Comparison of ENCODE assay signal across 8 cellular contexts in genomic region chr2:231297108-231297908, GRCh38.
DNase-seq lines count a peak whose midpoint lies in the region; ATAC-seq and TF ChIP-seq lines count a peak whose summit lies in the region.

No MANE protein-coding gene starts in this region.

- no peak for ATAC-seq in activated naive CD8-positive, alpha-beta T cell treated with anti-CD3 and anti-CD28 coated beads, Interleukin-2, amount 10 ng/mL, durations not matched to agents 7 days and 5 days (ENCODE audit: low read depth)
- peak; percentile 67 to 84 (median 74) for ATAC-seq in heart right ventricle

- H3K4me3 Mint-ChIP-seq in activated naive CD8-positive, alpha-beta T cell treated with anti-CD3 and anti-CD28 coated beads, Interleukin-2, amount 10 ng/mL, durations not matched to agents 7 days and 5 days, result no peak overlapping the region
- no peak overlapping the region for H3K4me3 Mint-ChIP-seq in progenitor cell of endocrine pancreas (ENCODE audit: low read depth)

- H3K27ac Mint-ChIP-seq in activated naive CD8-positive, alpha-beta T cell treated with anti-CD3 and anti-CD28 coated beads, Interleukin-2, amount 10 ng/mL, durations not matched to agents 7 days and 5 days, result no peak overlapping the region
- H3K27ac Mint-ChIP-seq in progenitor cell of endocrine pancreas, result no peak overlapping the region

- H3K9me3 Mint-ChIP-seq in activated naive CD8-positive, alpha-beta T cell treated with anti-CD3 and anti-CD28 coated beads, Interleukin-2, amount 10 ng/mL, durations not matched to agents 7 days and 5 days, result no peaks in the 10 kb centered on the region
- H3K9me3 Mint-ChIP-seq in progenitor cell of endocrine pancreas (ENCODE audit: low read depth), result no peaks in the 10 kb centered on the region

- H3K36me3 ChIP-seq in HEK293 (ENCODE audit: control insufficient read depth in 2 of 2, insufficient read depth in 1 of 2, low read length in 2 of 2) (peaks cover 0 to 11% of the 10 kb centered on the region in 2 experiments; a peak in 1 of 3 replicates), heart right ventricle (peaks cover 0 to 14% (median 0%) of the 10 kb centered on the region in 9 donors)

- peak; percentile 60; the same call in 1 of the 2 replicates for TF ChIP-seq CTCF in HEK293 (tag by site-specific recombination; IDR thresholded peaks at IDR 0.05)
- TF ChIP-seq CTCF in heart right ventricle (IDR thresholded peaks at IDR 0.05), result peak; percentile 45 to 80 (median 71)
- peak; percentile 78 for TF ChIP-seq CTCF in progenitor cell of endocrine pancreas (IDR thresholded peaks at IDR 0.05; ENCODE audit: unreplicated experiment)

- no peaks in the 10 kb centered on the region for H3K9me3 ChIP-seq in HEK293 (ENCODE audit: control insufficient read depth, insufficient read depth, low read depth, low read length)
- H3K9me3 ChIP-seq in heart right ventricle, result no peaks in the 10 kb centered on the region

- 44 to 49% methylated on average over 12 of the region's 12 CpGs for WGBS in heart right ventricle, 2 donors

- H3K27me3 Mint-ChIP-seq in activated naive CD8-positive, alpha-beta T cell treated with anti-CD3 and anti-CD28 coated beads, Interleukin-2, amount 10 ng/mL, durations not matched to agents 7 days and 5 days, result no peaks in the 10 kb centered on the region
- H3K27me3 Mint-ChIP-seq in progenitor cell of endocrine pancreas, result no peaks in the 10 kb centered on the region

- CTCF ChIA-PET in HEK293 (lab: Yijun Ruan, JAX), result interaction anchor here (0.6 to 2.1 kb wide), 25 partner anchors 10 to 664 kb away, joined by 3 to 11 read pairs (median 4); no protein-coding TSS in a partner anchor

- POLR2A ChIA-PET in HEK293 (lab: Yijun Ruan, JAX), result no interaction called here
- POLR2A ChIA-PET in activated naive CD8-positive, alpha-beta T cell treated with anti-CD3 and anti-CD28 coated beads, Interleukin-2, amount 10 ng/mL, durations not matched to agents 7 days and 5 days (lab: Charles Lee), result no interaction called here

- no peak overlapping the region for H3K27ac ChIP-seq in HEK293 (ENCODE audit: extremely low read depth, low read depth, low read length)
- H3K27ac ChIP-seq in heart right ventricle, result peak overlapping the region in 4 of 10 donors; percentile 19 to 43 (median 30)

- peak; percentile 31 to 50 for DNase-seq in activated T-cell treated with anti-CD3 and anti-CD28 coated beads, Interleukin-2, amount 50 U/mL, for 48 hours
- DNase-seq in activated T-cell treated with anti-CD3 and anti-CD28 coated beads for 4 hours (no peak), NCI-H1694 treated with DMSO at 0.1 percent for 48 hours (lab: John Stamatoyannopoulos, UW) (peak; percentile 21), heart right ventricle (peak; percentile 49 to 60), progenitor cell of endocrine pancreas (ENCODE audit: low spot score, unreplicated experiment) (peak; percentile 41), NCI-H2107 treated with DMSO at 0.1 percent for 48 hours (lab: John Stamatoyannopoulos, UW; ENCODE audit: unreplicated experiment) (no peak)
- peak; percentile 39 for DNase-seq in activated naive CD8-positive, alpha-beta T cell treated with anti-CD3 and anti-CD28 coated beads, Interleukin-2, amount 10 ng/mL, durations not matched to agents 7 days and 5 days

- H3K36me3 Mint-ChIP-seq in activated naive CD8-positive, alpha-beta T cell treated with anti-CD3 and anti-CD28 coated beads, Interleukin-2, amount 10 ng/mL, durations not matched to agents 7 days and 5 days, result no peaks in the 10 kb centered on the region
- H3K36me3 Mint-ChIP-seq in progenitor cell of endocrine pancreas (ENCODE audit: insufficient read depth), result peaks cover 14% of the 10 kb centered on the region

- H3K4me3 ChIP-seq in HEK293 (ENCODE audit: low read depth, low read length), result no peak overlapping the region
- no peak overlapping the region for H3K4me3 ChIP-seq in heart right ventricle

- peaks cover 4% of the 10 kb centered on the region for H3K4me1 Mint-ChIP-seq in activated naive CD8-positive, alpha-beta T cell treated with anti-CD3 and anti-CD28 coated beads, Interleukin-2, amount 10 ng/mL, durations not matched to agents 7 days and 5 days
- H3K4me1 Mint-ChIP-seq in progenitor cell of endocrine pancreas (ENCODE audit: low read depth), result peaks cover 15% of the 10 kb centered on the region

- intact Hi-C loops in heart right ventricle (cut with DNase I), result loop anchor here in 9 of 10 donors (2.0 to 10.0 kb wide), 7 partner anchors 95 to 115 kb away; partner anchors contain the start of gene B3GNT7 (in 2 of the 9)

- no peaks in the 10 kb centered on the region for H3K27me3 ChIP-seq in heart right ventricle

- H3K4me1 ChIP-seq in HEK293 (ENCODE audit: control insufficient read depth, insufficient read depth, low read length) (no peaks in the 10 kb centered on the region), heart right ventricle (peaks cover 0 to 44% (median 11%) of the 10 kb centered on the region in 9 donors)

TF ChIP-seq in HEK293, 187 proteins besides CTCF, POLR2A, EP300 and RAD21:
- TF ChIP-seq ZIC2 (tag by site-specific recombination; IDR thresholded peaks at IDR 0.05), result peak; percentile 93
- TF ChIP-seq ZBTB17 (tag by site-specific recombination; IDR thresholded peaks at IDR 0.05), result no peak
- 0 out of 2 replicates have a peak, but pooled peaks have one; percentile 11 for TF ChIP-seq ZNF654 (tag by site-specific recombination; IDR thresholded peaks at IDR 0.05; ENCODE audit: low read depth)

Comparison
In these comparisons a context has a peak if more than half of its experiments do, and no peak if none do; other contexts are left out.
1. DNase-seq: peak in activated T-cell treated with anti-CD3 and anti-CD28 coated beads, Interleukin-2, amount 50 U/mL, for 48 hours (2 of 2), NCI-H1694 treated with DMSO at 0.1 percent for 48 hours (single experiment), activated naive CD8-positive, alpha-beta T cell treated with anti-CD3 and anti-CD28 coated beads, Interleukin-2, amount 10 ng/mL, durations not matched to agents 7 days and 5 days (single experiment), heart right ventricle (2 of 2) and progenitor cell of endocrine pancreas (single experiment); none in activated T-cell treated with anti-CD3 and anti-CD28 coated beads for 4 hours (single experiment) and NCI-H2107 treated with DMSO at 0.1 percent for 48 hours (single experiment).
2. Peak in every context shown above with its lines, with median percentiles within 50 percentile points of each other: CTCF ChIP-seq.